14 cellular contexts compared by ENCODE assay signal in the genomic region with DNA sequence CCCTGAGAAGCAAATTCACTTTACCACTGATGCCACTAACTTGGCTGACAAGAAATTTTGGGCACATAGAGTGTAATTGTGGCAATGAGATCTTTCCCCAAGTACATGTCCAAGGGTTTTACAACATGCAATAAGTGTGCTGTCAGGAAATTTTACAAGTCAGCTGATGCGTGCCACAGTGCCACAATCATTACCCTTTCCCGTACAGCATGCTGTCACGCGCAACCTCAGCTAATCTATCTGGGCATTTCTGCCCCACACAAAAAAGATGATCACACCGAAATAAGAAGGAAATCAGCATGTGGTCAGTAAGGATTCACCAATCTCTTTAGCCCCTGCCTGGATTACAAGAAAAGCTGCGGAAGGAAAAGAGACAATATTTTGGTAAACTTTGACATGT.
"Had no signal": no experiment of that assay in that cellular context is flagged by ENCODE, and none has a peak within 500 bp of the region (broad histone marks: within the 10 kb centered on the region; RNA-seq: fewer than 3 reads in every experiment).

No MANE protein-coding gene starts in this region.

- H3K27me3 ChIP-seq: esophagus squamous epithelium, heart right ventricle, left lung, neural progenitor cell, pancreas had no signal

- H3K9me3 ChIP-seq: esophagus squamous epithelium, left lung, pancreas had no signal

- H3K27ac ChIP-seq: esophagus squamous epithelium, heart right ventricle, left lung, lower lobe of right lung, neural progenitor cell, pancreas had no signal

- DNase-seq: dermis blood vessel endothelial cell; esophagus squamous epithelium; heart right ventricle; hypothalamus; left lung; lower lobe of right lung; nucleus accumbens; pancreas; right cardiac atrium; small intestine; stimulated activated CD4-positive, alpha-beta T cell treated with anti-CD3 and anti-CD28 coated beads, Interleukin-2, amount 100 ng/mL, for 48 hours; stimulated activated naive CD4-positive, alpha-beta T cell treated with Interleukin-2 at 50 U/mL for 16 hours had no signal

- H3K4me3 ChIP-seq: esophagus squamous epithelium, heart right ventricle, left lung, lower lobe of right lung, neural progenitor cell, pancreas had no signal

- H3K36me3 ChIP-seq: esophagus squamous epithelium, heart right ventricle, left lung, lower lobe of right lung, neural progenitor cell, pancreas had no signal

- H3K4me1 ChIP-seq: esophagus squamous epithelium, left lung, lower lobe of right lung, neural progenitor cell, pancreas had no signal

- ATAC-seq: heart right ventricle; left lung; lower lobe of right lung; natural killer cell treated with Interleukin-12 subunit alpha and Interleukin-12 subunit beta and Interleukin-15 and Interleukin-18, amount 100 ng/mL, for 72 hours; pancreas; right cardiac atrium had no signal

- H3K9ac ChIP-seq: neural progenitor cell had no signal
